ENCODE assay signal across 24 cellular contexts in the genomic region with DNA sequence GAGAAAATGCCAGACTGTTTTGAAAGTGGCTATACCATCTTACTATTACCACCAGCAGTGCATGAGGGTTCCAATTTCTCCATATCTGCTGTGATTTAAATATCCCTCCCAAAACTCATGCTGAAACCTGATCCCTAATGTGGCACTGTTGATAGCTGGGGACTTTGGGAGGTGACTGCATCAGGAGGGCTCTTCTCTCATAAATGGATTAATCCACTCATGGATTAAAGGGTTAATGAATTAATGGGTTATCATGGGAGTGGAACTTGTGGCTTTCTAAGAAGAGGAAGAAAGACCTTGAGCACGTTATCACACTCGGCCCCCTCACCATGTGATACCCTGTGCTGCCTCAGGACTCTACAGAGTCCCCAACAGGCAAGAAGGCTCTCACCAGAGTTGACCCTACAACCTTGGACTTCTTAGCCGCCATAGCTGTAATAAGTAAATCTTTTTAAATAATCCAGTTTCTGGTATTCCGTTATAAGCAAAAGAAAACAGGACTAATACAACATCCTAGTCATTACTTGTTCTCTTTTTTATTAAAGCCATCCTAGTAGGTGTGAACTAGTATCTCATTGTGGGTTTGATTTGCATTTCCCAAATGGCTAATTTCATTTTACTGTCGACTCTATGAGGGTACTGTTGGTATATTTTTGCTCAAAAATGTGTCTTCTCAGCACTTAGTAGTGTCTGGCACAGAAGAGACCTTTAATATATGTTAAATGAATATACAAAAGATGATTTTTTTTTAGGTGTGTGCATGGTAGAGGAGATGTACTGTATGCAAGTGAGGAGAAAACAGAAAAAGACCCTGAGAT. TPM values are rescaled to one million over a fixed set of nuclear protein-coding genes. Genes with fewer than 3 reads are reported as not detected.
DNase-seq lines count a peak whose midpoint lies in the region; ATAC-seq and TF ChIP-seq lines count a peak whose summit lies in the region.
"Had no signal": no experiment of that assay in that cellular context is flagged by ENCODE, and none has a peak within 500 bp of the region (broad histone marks: within the 10 kb centered on the region; RNA-seq: fewer than 3 reads in every experiment).

No MANE protein-coding gene starts in this region.

- no peak overlapping the region for H3K4me3 ChIP-seq in mucosa of descending colon
- H3K4me3 ChIP-seq in testis = no peak overlapping the region
- H3K4me3 ChIP-seq: body of pancreas, sigmoid colon, thyroid gland had no signal

- no peaks in the 10 kb centered on the region for H3K9me3 ChIP-seq in mucosa of descending colon
- H3K9me3 ChIP-seq in testis = no peaks in the 10 kb centered on the region
- H3K9me3 ChIP-seq: body of pancreas, sigmoid colon, thyroid gland had no signal

- WGBS in testis, 2 donors = 75 to 81% methylated on average over 5 of the region's 5 CpGs

- H3K4me1 ChIP-seq in mucosa of descending colon (ENCODE audit: low read depth) (peaks cover 24% of the 10 kb centered on the region), testis (peaks cover 2% of the 10 kb centered on the region)

- H3K27ac Mint-ChIP-seq in stimulated activated memory B cell treated with anti-CD40 and anti-IgM and Interleukin-4, amounts not matched to agents 10 μg/mL and 1 μg/mL and 100 μg/mL, for 72 hours = no peak overlapping the region
- H3K27ac Mint-ChIP-seq: activated CD8-positive, alpha-beta memory T cell treated with anti-CD3 and anti-CD28 coated beads, Interleukin-2, amount 10 ng/mL, durations not matched to agents 7 days and 5 days; activated T-helper 17 cell treated with anti-CD3 and anti-CD28 coated beads, Interleukin-2, amount 50 U/mL, for 72 hours; nephron; stimulated activated effector memory CD8-positive, alpha-beta T cell treated with anti-CD3 and anti-CD28 coated beads, Interleukin-12 subunit alpha, Interleukin-12 subunit beta, amount 100 ng/mL, for 72 hours had no signal

- H3K27me3 Mint-ChIP-seq in stimulated activated memory B cell treated with anti-CD40 and anti-IgM and Interleukin-4, amounts not matched to agents 10 μg/mL and 1 μg/mL and 100 μg/mL, for 72 hours = no peaks in the 10 kb centered on the region
- H3K27me3 Mint-ChIP-seq: activated CD8-positive, alpha-beta memory T cell treated with anti-CD3 and anti-CD28 coated beads, Interleukin-2, amount 10 ng/mL, durations not matched to agents 7 days and 5 days; activated T-helper 17 cell treated with anti-CD3 and anti-CD28 coated beads, Interleukin-2, amount 50 U/mL, for 72 hours had no signal

- H3K27ac ChIP-seq in testis = no peak overlapping the region
- H3K27ac ChIP-seq: body of pancreas, thyroid gland had no signal

- ATAC-seq in GM18867 (IDR thresholded peaks at IDR 0.05; ENCODE audit: unreplicated experiment) = peak; percentile 66
- peak; percentile 60 for ATAC-seq in HG02798 (IDR thresholded peaks at IDR 0.05; ENCODE audit: poor library complexity, unreplicated experiment)
- ATAC-seq in stimulated activated memory B cell treated with anti-CD40 and anti-IgM and Interleukin-4, amounts not matched to agents 10 μg/mL and 1 μg/mL and 100 μg/mL, for 72 hours = peak; percentile 56
- no peak for ATAC-seq in mucosa of descending colon
- ATAC-seq: activated CD8-positive, alpha-beta memory T cell treated with anti-CD3 and anti-CD28 coated beads, Interleukin-2, amount 10 ng/mL, durations not matched to agents 7 days and 5 days; activated T-helper 17 cell treated with anti-CD3 and anti-CD28 coated beads, Interleukin-2, amount 50 U/mL, for 72 hours; body of pancreas; left cardiac atrium; stimulated activated effector memory CD8-positive, alpha-beta T cell treated with anti-CD3 and anti-CD28 coated beads, Interleukin-12 subunit alpha, Interleukin-12 subunit beta, amount 100 ng/mL, for 72 hours had no signal

- H3K36me3 ChIP-seq in mucosa of descending colon (ENCODE audit: low read depth) (no peaks in the 10 kb centered on the region), testis (ENCODE audit: low read depth, missing control alignments) (no peaks in the 10 kb centered on the region)
- H3K36me3 ChIP-seq: sigmoid colon, thyroid gland had no signal

- TF ChIP-seq CTCF in mucosa of descending colon (IDR thresholded peaks at IDR 0.05) (no peak), testis (IDR thresholded peaks at IDR 0.05) (no peak)

- no peaks in the 10 kb centered on the region for H3K9me3 Mint-ChIP-seq in stimulated activated memory B cell treated with anti-CD40 and anti-IgM and Interleukin-4, amounts not matched to agents 10 μg/mL and 1 μg/mL and 100 μg/mL, for 72 hours
- H3K9me3 Mint-ChIP-seq: activated T-helper 17 cell treated with anti-CD3 and anti-CD28 coated beads, Interleukin-2, amount 50 U/mL, for 72 hours; nephron; stimulated activated effector memory CD8-positive, alpha-beta T cell treated with anti-CD3 and anti-CD28 coated beads, Interleukin-12 subunit alpha, Interleukin-12 subunit beta, amount 100 ng/mL, for 72 hours had no signal

- no peaks in the 10 kb centered on the region for H3K27me3 ChIP-seq in testis
- H3K27me3 ChIP-seq: body of pancreas, sigmoid colon, thyroid gland had no signal

- TF ChIP-seq POLR2A in testis (IDR thresholded peaks at IDR 0.05) = no peak

- no peak overlapping the region for H3K4me3 Mint-ChIP-seq in stimulated activated memory B cell treated with anti-CD40 and anti-IgM and Interleukin-4, amounts not matched to agents 10 μg/mL and 1 μg/mL and 100 μg/mL, for 72 hours
- H3K4me3 Mint-ChIP-seq: activated CD8-positive, alpha-beta memory T cell treated with anti-CD3 and anti-CD28 coated beads, Interleukin-2, amount 10 ng/mL, durations not matched to agents 7 days and 5 days; activated T-helper 17 cell treated with anti-CD3 and anti-CD28 coated beads, Interleukin-2, amount 50 U/mL, for 72 hours; nephron; stimulated activated effector memory CD8-positive, alpha-beta T cell treated with anti-CD3 and anti-CD28 coated beads, Interleukin-12 subunit alpha, Interleukin-12 subunit beta, amount 100 ng/mL, for 72 hours had no signal

- H3K36me3 Mint-ChIP-seq in stimulated activated memory B cell treated with anti-CD40 and anti-IgM and Interleukin-4, amounts not matched to agents 10 μg/mL and 1 μg/mL and 100 μg/mL, for 72 hours = peaks cover 21% of the 10 kb centered on the region
- H3K36me3 Mint-ChIP-seq: stimulated activated effector memory CD8-positive, alpha-beta T cell treated with anti-CD3 and anti-CD28 coated beads, Interleukin-12 subunit alpha, Interleukin-12 subunit beta, amount 100 ng/mL, for 72 hours had no signal

- DNase-seq in OCI-M1 (lab: John Stamatoyannopoulos, UW) = peak; percentile 69
- DNase-seq in mucosa of descending colon = no peak
- no peak for DNase-seq in stimulated activated CD4-positive, alpha-beta T cell treated with anti-CD3 and anti-CD28 coated beads, Interleukin-4, amount 100 ng/mL, for 1 hour
- no peak for DNase-seq in testis
- DNase-seq: activated CD4-positive, alpha-beta T cell treated with anti-CD3 and anti-CD28 coated beads for 4 hours; activated CD8-positive, alpha-beta memory T cell treated with anti-CD3 and anti-CD28 coated beads, Interleukin-2, amount 10 ng/mL, durations not matched to agents 7 days and 5 days; AML-193; body of pancreas; COR-L47; DND-41; left cardiac atrium; NCI-H2081 treated with DMSO at 0.1 percent for 48 hours; NCI-H748 treated with DMSO at 0.1 percent for 48 hours; posterior cingulate gyrus; Right ventricle myocardium superior; sigmoid colon; SW 1271; thyroid gland had no signal

- H3K4me1 Mint-ChIP-seq in stimulated activated memory B cell treated with anti-CD40 and anti-IgM and Interleukin-4, amounts not matched to agents 10 μg/mL and 1 μg/mL and 100 μg/mL, for 72 hours = peaks cover 74% of the 10 kb centered on the region

- intact Hi-C loops in mucosa of descending colon (cut with DNase I, micrococcal nuclease) (no loop called here), testis (cut with DNase I; ENCODE audit: low total_unique reads) (no loop called here)

RNA-seq across cellular contexts. Expression of gene PPP1R12A, which starts 14.3 kb away (rescaled TPM):
- total RNA-seq in mucosa of descending colon (100 to 1,000 TPM in 1 of 3 donors, 10 to 100 TPM in 2; 63.7 to 253 (median 74.3) TPM), testis (100 to 1,000 TPM; 113 to 119 TPM)
- polyA plus RNA-seq in testis (ENCODE audit: insufficient read depth, low read depth, low replicate concordance) = 22.4 TPM
